In the genomic region with DNA sequence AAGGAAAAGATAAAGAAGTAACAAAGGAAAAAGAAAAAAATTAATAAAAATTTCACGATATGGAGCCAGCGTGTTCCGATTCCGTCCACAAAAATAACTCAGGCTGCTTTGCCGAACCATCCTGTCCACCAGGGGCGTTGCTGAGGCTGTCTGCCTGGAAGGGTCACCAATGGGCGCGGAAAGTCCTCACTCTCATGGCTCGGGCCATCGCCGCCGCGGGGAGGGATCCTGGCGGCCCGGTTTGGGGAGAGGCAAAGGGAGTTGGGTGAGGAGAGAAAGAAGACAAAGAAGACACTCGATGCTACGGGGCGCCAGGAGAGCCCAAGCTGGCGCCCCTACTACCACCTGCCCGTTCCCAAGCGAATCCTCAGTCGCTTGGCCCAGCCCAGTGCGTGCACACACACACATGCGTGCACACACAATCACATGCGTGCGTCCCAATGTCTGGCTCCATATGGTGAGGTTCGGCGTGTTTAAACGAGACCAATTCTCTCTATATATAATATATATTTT, we compare ENCODE assay signal across 1 cellular context.
TF ChIP-seq lines count a peak whose summit lies in the region.

No MANE protein-coding gene starts in this region.

TF ChIP-seq in GM12878, 131 proteins besides CTCF, POLR2A, EP300 and RAD21:
- TF ChIP-seq SRF (IDR thresholded peaks at IDR 0.05; ENCODE audit: low read depth in 2 of 2, low read length in 2 of 2), result 0 out of 4 replicates have a peak, but pooled peaks of 1 of the 2 experiments have one; percentile 10
- no peak for TF ChIP-seq HDAC2 (IDR thresholded peaks at IDR 0.05)
- no peak for TF ChIP-seq BACH1 (IDR thresholded peaks at IDR 0.05; ENCODE audit: borderline replicate concordance)
- TF ChIP-seq RCOR1 (conservative IDR thresholded peaks at IDR 0.05; ENCODE audit: low read depth, low read length), result no peak
- no peak for TF ChIP-seq ASH2L (IDR thresholded peaks at IDR 0.05; ENCODE audit: borderline replicate concordance, low read depth)
- TF ChIP-seq, protein P1, sequence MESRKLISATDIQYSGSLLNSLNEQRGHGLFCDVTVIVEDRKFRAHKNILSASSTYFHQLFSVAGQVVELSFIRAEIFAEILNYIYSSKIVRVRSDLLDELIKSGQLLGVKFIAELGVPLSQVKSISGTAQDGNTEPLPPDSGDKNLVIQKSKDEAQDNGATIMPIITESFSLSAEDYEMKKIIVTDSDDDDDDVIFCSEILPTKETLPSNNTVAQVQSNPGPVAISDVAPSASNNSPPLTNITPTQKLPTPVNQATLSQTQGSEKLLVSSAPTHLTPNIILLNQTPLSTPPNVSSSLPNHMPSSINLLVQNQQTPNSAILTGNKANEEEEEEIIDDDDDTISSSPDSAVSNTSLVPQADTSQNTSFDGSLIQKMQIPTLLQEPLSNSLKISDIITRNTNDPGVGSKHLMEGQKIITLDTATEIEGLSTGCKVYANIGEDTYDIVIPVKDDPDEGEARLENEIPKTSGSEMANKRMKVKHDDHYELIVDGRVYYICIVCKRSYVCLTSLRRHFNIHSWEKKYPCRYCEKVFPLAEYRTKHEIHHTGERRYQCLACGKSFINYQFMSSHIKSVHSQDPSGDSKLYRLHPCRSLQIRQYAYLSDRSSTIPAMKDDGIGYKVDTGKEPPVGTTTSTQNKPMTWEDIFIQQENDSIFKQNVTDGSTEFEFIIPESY (IDR thresholded peaks at IDR 0.05), result peak; percentile 41; the same call in 1 of the 2 replicates
- TF ChIP-seq, protein P2, sequence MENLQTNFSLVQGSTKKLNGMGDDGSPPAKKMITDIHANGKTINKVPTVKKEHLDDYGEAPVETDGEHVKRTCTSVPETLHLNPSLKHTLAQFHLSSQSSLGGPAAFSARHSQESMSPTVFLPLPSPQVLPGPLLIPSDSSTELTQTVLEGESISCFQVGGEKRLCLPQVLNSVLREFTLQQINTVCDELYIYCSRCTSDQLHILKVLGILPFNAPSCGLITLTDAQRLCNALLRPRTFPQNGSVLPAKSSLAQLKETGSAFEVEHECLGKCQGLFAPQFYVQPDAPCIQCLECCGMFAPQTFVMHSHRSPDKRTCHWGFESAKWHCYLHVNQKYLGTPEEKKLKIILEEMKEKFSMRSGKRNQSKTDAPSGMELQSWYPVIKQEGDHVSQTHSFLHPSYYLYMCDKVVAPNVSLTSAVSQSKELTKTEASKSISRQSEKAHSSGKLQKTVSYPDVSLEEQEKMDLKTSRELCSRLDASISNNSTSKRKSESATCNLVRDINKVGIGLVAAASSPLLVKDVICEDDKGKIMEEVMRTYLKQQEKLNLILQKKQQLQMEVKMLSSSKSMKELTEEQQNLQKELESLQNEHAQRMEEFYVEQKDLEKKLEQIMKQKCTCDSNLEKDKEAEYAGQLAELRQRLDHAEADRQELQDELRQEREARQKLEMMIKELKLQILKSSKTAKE (IDR thresholded peaks at IDR 0.05; ENCODE audit: low read depth, poor library complexity, severe bottlenecking), result no peak
- no peak for TF ChIP-seq RBBP5 (conservative IDR thresholded peaks at IDR 0.05)
- TF ChIP-seq SPI1 (IDR thresholded peaks at IDR 0.05; ENCODE audit: borderline replicate concordance, insufficient read depth, low read depth, low read length), result no peak
- TF ChIP-seq, protein P3, sequence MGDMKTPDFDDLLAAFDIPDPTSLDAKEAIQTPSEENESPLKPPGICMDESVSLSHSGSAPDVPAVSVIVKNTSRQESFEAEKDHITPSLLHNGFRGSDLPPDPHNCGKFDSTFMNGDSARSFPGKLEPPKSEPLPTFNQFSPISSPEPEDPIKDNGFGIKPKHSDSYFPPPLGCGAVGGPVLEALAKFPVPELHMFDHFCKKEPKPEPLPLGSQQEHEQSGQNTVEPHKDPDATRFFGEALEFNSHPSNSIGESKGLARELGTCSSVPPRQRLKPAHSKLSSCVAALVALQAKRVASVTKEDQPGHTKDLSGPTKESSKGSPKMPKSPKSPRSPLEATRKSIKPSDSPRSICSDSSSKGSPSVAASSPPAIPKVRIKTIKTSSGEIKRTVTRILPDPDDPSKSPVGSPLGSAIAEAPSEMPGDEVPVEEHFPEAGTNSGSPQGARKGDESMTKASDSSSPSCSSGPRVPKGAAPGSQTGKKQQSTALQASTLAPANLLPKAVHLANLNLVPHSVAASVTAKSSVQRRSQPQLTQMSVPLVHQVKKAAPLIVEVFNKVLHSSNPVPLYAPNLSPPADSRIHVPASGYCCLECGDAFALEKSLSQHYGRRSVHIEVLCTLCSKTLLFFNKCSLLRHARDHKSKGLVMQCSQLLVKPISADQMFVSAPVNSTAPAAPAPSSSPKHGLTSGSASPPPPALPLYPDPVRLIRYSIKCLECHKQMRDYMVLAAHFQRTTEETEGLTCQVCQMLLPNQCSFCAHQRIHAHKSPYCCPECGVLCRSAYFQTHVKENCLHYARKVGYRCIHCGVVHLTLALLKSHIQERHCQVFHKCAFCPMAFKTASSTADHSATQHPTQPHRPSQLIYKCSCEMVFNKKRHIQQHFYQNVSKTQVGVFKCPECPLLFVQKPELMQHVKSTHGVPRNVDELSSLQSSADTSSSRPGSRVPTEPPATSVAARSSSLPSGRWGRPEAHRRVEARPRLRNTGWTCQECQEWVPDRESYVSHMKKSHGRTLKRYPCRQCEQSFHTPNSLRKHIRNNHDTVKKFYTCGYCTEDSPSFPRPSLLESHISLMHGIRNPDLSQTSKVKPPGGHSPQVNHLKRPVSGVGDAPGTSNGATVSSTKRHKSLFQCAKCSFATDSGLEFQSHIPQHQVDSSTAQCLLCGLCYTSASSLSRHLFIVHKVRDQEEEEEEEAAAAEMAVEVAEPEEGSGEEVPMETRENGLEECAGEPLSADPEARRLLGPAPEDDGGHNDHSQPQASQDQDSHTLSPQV (IDR thresholded peaks at IDR 0.05), result no peak
- no peak for TF ChIP-seq DPF2 (IDR thresholded peaks at IDR 0.05)
- TF ChIP-seq, protein P4, sequence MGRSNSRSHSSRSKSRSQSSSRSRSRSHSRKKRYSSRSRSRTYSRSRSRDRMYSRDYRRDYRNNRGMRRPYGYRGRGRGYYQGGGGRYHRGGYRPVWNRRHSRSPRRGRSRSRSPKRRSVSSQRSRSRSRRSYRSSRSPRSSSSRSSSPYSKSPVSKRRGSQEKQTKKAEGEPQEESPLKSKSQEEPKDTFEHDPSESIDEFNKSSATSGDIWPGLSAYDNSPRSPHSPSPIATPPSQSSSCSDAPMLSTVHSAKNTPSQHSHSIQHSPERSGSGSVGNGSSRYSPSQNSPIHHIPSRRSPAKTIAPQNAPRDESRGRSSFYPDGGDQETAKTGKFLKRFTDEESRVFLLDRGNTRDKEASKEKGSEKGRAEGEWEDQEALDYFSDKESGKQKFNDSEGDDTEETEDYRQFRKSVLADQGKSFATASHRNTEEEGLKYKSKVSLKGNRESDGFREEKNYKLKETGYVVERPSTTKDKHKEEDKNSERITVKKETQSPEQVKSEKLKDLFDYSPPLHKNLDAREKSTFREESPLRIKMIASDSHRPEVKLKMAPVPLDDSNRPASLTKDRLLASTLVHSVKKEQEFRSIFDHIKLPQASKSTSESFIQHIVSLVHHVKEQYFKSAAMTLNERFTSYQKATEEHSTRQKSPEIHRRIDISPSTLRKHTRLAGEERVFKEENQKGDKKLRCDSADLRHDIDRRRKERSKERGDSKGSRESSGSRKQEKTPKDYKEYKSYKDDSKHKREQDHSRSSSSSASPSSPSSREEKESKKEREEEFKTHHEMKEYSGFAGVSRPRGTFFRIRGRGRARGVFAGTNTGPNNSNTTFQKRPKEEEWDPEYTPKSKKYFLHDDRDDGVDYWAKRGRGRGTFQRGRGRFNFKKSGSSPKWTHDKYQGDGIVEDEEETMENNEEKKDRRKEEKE (IDR thresholded peaks at IDR 0.05), result no peak
- no peak for TF ChIP-seq PAX5 (IDR thresholded peaks at IDR 0.05; ENCODE audit: borderline replicate concordance, low read depth, low read length)
- TF ChIP-seq, protein P5, sequence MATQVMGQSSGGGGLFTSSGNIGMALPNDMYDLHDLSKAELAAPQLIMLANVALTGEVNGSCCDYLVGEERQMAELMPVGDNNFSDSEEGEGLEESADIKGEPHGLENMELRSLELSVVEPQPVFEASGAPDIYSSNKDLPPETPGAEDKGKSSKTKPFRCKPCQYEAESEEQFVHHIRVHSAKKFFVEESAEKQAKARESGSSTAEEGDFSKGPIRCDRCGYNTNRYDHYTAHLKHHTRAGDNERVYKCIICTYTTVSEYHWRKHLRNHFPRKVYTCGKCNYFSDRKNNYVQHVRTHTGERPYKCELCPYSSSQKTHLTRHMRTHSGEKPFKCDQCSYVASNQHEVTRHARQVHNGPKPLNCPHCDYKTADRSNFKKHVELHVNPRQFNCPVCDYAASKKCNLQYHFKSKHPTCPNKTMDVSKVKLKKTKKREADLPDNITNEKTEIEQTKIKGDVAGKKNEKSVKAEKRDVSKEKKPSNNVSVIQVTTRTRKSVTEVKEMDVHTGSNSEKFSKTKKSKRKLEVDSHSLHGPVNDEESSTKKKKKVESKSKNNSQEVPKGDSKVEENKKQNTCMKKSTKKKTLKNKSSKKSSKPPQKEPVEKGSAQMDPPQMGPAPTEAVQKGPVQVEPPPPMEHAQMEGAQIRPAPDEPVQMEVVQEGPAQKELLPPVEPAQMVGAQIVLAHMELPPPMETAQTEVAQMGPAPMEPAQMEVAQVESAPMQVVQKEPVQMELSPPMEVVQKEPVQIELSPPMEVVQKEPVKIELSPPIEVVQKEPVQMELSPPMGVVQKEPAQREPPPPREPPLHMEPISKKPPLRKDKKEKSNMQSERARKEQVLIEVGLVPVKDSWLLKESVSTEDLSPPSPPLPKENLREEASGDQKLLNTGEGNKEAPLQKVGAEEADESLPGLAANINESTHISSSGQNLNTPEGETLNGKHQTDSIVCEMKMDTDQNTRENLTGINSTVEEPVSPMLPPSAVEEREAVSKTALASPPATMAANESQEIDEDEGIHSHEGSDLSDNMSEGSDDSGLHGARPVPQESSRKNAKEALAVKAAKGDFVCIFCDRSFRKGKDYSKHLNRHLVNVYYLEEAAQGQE (IDR thresholded peaks at IDR 0.05; ENCODE audit: low read depth, low read length), result no peak
- no peak for TF ChIP-seq BHLHE40 (IDR thresholded peaks at IDR 0.05; ENCODE audit: borderline replicate concordance in 1 of 2, low read depth in 2 of 2, low read length in 1 of 2)
- no peak for TF ChIP-seq EED (IDR thresholded peaks at IDR 0.05; ENCODE audit: low read depth)
- no peak for TF ChIP-seq ATF7 (IDR thresholded peaks at IDR 0.05; ENCODE audit: low read depth)
- TF ChIP-seq CEBPB (IDR thresholded peaks at IDR 0.05; ENCODE audit: borderline replicate concordance in 1 of 2, low read depth in 2 of 2, low read length in 2 of 2), result no peak
- no peak for TF ChIP-seq BMI1 (IDR thresholded peaks at IDR 0.05; ENCODE audit: borderline replicate concordance)
- TF ChIP-seq POLR2AphosphoS5 (IDR thresholded peaks at IDR 0.05; ENCODE audit: low read length), result peak; percentile 74
- TF ChIP-seq RELA (IDR thresholded peaks at IDR 0.05; ENCODE audit: borderline replicate concordance, partially characterized antibody), result no peak
- TF ChIP-seq, protein P6, sequence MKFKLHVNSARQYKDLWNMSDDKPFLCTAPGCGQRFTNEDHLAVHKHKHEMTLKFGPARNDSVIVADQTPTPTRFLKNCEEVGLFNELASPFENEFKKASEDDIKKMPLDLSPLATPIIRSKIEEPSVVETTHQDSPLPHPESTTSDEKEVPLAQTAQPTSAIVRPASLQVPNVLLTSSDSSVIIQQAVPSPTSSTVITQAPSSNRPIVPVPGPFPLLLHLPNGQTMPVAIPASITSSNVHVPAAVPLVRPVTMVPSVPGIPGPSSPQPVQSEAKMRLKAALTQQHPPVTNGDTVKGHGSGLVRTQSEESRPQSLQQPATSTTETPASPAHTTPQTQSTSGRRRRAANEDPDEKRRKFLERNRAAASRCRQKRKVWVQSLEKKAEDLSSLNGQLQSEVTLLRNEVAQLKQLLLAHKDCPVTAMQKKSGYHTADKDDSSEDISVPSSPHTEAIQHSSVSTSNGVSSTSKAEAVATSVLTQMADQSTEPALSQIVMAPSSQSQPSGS (IDR thresholded peaks at IDR 0.05; ENCODE audit: low read length), result no peak
- TF ChIP-seq, protein P7, sequence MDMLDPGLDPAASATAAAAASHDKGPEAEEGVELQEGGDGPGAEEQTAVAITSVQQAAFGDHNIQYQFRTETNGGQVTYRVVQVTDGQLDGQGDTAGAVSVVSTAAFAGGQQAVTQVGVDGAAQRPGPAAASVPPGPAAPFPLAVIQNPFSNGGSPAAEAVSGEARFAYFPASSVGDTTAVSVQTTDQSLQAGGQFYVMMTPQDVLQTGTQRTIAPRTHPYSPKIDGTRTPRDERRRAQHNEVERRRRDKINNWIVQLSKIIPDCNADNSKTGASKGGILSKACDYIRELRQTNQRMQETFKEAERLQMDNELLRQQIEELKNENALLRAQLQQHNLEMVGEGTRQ (IDR thresholded peaks at IDR 0.05; ENCODE audit: borderline replicate concordance, low read depth, low read length), result no peak
TF ChIP-seq in GM12878: peak in this region for 3.
